In genomic region chr12:92070864-92071445, GRCh38 we compare ENCODE assay signal across 1 cellular context.
A peak's percentile ranks its signal among the peaks of the same experiment; 100 is the strongest.
TF ChIP-seq lines count a peak whose summit lies in the region.

No MANE protein-coding gene starts in this region.

TF ChIP-seq in HepG2, 621 proteins besides CTCF, POLR2A, EP300 and RAD21 (continued from another document and continues in another):
- no peak for TF ChIP-seq TCF12 (IDR thresholded peaks at IDR 0.05)
- no peak for TF ChIP-seq TCF12 (CRISPR knock-in tag; IDR thresholded peaks at IDR 0.05)
- TF ChIP-seq, protein P1, sequence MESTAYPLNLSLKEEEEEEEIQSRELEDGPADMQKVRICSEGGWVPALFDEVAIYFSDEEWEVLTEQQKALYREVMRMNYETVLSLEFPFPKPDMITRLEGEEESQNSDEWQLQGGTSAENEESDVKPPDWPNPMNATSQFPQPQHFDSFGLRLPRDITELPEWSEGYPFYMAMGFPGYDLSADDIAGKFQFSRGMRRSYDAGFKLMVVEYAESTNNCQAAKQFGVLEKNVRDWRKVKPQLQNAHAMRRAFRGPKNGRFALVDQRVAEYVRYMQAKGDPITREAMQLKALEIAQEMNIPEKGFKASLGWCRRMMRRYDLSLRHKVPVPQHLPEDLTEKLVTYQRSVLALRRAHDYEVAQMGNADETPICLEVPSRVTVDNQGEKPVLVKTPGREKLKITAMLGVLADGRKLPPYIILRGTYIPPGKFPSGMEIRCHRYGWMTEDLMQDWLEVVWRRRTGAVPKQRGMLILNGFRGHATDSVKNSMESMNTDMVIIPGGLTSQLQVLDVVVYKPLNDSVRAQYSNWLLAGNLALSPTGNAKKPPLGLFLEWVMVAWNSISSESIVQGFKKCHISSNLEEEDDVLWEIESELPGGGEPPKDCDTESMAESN (CRISPR knock-in tag; conservative IDR thresholded peaks at IDR 0.05) = peak; percentile 76
- no peak for TF ChIP-seq HNRNPLL (IDR thresholded peaks at IDR 0.05; ENCODE audit: low read depth, low read length, poor library complexity, severe bottlenecking)
- TF ChIP-seq MEIS1 (CRISPR knock-in tag; IDR thresholded peaks at IDR 0.05; ENCODE audit: borderline replicate concordance) = peak; percentile 60; the same call in 1 of the 2 replicates
- peak; percentile 93 for TF ChIP-seq ELF3 (CRISPR knock-in tag; IDR thresholded peaks at IDR 0.05)
- TF ChIP-seq ZNF101 (CRISPR knock-in tag; IDR thresholded peaks at IDR 0.05; ENCODE audit: borderline replicate concordance, low read depth) = 0 out of 2 replicates have a peak, but pooled peaks have one; percentile 17
- peak; percentile 80; the same call in 1 of the 2 replicates for TF ChIP-seq CHD4 (IDR thresholded peaks at IDR 0.05; ENCODE audit: borderline replicate concordance, low read length)
- TF ChIP-seq HNF1B (CRISPR knock-in tag; IDR thresholded peaks at IDR 0.05) = peak; percentile 92
- peak; percentile 99 for TF ChIP-seq HNF4A (CRISPR knock-in tag; IDR thresholded peaks at IDR 0.05)
- no peak for TF ChIP-seq POLR2AphosphoS2 (IDR thresholded peaks at IDR 0.05; ENCODE audit: low read depth, low read length)
- no peak for TF ChIP-seq SRSF4 (IDR thresholded peaks at IDR 0.05; ENCODE audit: low read depth, low read length, poor library complexity, severe bottlenecking)
- TF ChIP-seq RCOR2 (CRISPR knock-in tag; IDR thresholded peaks at IDR 0.05) = peak; percentile 94
- TF ChIP-seq ZNF484 (CRISPR knock-in tag; IDR thresholded peaks at IDR 0.05; ENCODE audit: borderline replicate concordance, low read depth) = no peak
- TF ChIP-seq PHF20 (CRISPR knock-in tag; IDR thresholded peaks at IDR 0.05) = no peak
- TF ChIP-seq STAG1 (CRISPR knock-in tag; IDR thresholded peaks at IDR 0.05) = peak; percentile 20; the same call in 1 of the 2 replicates
- TF ChIP-seq ZNF350 (CRISPR knock-in tag; IDR thresholded peaks at IDR 0.05; ENCODE audit: borderline replicate concordance, low read depth) = no peak
- peak; percentile 99 for TF ChIP-seq CEBPB (IDR thresholded peaks at IDR 0.05; ENCODE audit: borderline replicate concordance, low read depth, low read length)
- TF ChIP-seq FLYWCH1 (CRISPR knock-in tag; IDR thresholded peaks at IDR 0.05) = no peak
- TF ChIP-seq ZBTB7A (CRISPR knock-in tag; IDR thresholded peaks at IDR 0.05) = no peak
- TF ChIP-seq THAP7 (CRISPR knock-in tag; IDR thresholded peaks at IDR 0.05) = no peak
- TF ChIP-seq CBX1 (IDR thresholded peaks at IDR 0.05; ENCODE audit: low read depth) = no peak
- TF ChIP-seq ZNF766 (CRISPR knock-in tag; IDR thresholded peaks at IDR 0.05; ENCODE audit: borderline replicate concordance) = no peak
- peak; percentile 43; the same call in 1 of the 2 replicates for TF ChIP-seq NR2C2 (CRISPR knock-in tag; IDR thresholded peaks at IDR 0.05; ENCODE audit: borderline replicate concordance)
- no peak for TF ChIP-seq SMYD3 (CRISPR knock-in tag; IDR thresholded peaks at IDR 0.05)
- peak; percentile 68 for TF ChIP-seq GATAD1 (CRISPR knock-in tag; IDR thresholded peaks at IDR 0.05)
- TF ChIP-seq TBL1XR1 (IDR thresholded peaks at IDR 0.05; ENCODE audit: borderline replicate concordance, low read length, partially characterized antibody) = peak; percentile 85
- peak; percentile 88 for TF ChIP-seq IRF2 (CRISPR knock-in tag; IDR thresholded peaks at IDR 0.05)
- TF ChIP-seq GZF1 (CRISPR knock-in tag; IDR thresholded peaks at IDR 0.05) = no peak
- TF ChIP-seq HOXA7 (CRISPR knock-in tag; IDR thresholded peaks at IDR 0.05) = no peak
- TF ChIP-seq ZNF264 (CRISPR knock-in tag; IDR thresholded peaks at IDR 0.05) = peak; percentile 79
- TF ChIP-seq ZNF670 (CRISPR knock-in tag; IDR thresholded peaks at IDR 0.05; ENCODE audit: borderline replicate concordance) = peak; percentile 67; the same call in 1 of the 2 replicates
- no peak for TF ChIP-seq ARHGAP35 (CRISPR knock-in tag; IDR thresholded peaks at IDR 0.05; ENCODE audit: borderline replicate concordance)
- TF ChIP-seq, protein P2, sequence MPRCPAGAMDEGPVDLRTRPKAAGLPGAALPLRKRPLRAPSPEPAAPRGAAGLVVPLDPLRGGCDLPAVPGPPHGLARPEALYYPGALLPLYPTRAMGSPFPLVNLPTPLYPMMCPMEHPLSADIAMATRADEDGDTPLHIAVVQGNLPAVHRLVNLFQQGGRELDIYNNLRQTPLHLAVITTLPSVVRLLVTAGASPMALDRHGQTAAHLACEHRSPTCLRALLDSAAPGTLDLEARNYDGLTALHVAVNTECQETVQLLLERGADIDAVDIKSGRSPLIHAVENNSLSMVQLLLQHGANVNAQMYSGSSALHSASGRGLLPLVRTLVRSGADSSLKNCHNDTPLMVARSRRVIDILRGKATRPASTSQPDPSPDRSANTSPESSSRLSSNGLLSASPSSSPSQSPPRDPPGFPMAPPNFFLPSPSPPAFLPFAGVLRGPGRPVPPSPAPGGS (CRISPR knock-in tag; IDR thresholded peaks at IDR 0.05) = no peak
- no peak for TF ChIP-seq ZNF703 (CRISPR knock-in tag; IDR thresholded peaks at IDR 0.05; ENCODE audit: borderline replicate concordance)
- no peak for TF ChIP-seq GPBP1L1 (CRISPR knock-in tag; IDR thresholded peaks at IDR 0.05)
- TF ChIP-seq MAFK (conservative IDR thresholded peaks at IDR 0.05 in 1 of 2, IDR thresholded peaks at IDR 0.05 in 1 of 2; ENCODE audit: low read length in 2 of 2) = peak in 1 of 2 experiments; percentile 26; a peak in 2 of 4 replicates
- TF ChIP-seq ZFP1 (CRISPR knock-in tag; IDR thresholded peaks at IDR 0.05) = peak; percentile 92; the same call in 1 of the 2 replicates
- TF ChIP-seq MAFG (CRISPR knock-in tag; IDR thresholded peaks at IDR 0.05) = no peak
- TF ChIP-seq ZC3H13 (CRISPR knock-in tag; IDR thresholded peaks at IDR 0.05) = no peak
- TF ChIP-seq, protein P3, sequence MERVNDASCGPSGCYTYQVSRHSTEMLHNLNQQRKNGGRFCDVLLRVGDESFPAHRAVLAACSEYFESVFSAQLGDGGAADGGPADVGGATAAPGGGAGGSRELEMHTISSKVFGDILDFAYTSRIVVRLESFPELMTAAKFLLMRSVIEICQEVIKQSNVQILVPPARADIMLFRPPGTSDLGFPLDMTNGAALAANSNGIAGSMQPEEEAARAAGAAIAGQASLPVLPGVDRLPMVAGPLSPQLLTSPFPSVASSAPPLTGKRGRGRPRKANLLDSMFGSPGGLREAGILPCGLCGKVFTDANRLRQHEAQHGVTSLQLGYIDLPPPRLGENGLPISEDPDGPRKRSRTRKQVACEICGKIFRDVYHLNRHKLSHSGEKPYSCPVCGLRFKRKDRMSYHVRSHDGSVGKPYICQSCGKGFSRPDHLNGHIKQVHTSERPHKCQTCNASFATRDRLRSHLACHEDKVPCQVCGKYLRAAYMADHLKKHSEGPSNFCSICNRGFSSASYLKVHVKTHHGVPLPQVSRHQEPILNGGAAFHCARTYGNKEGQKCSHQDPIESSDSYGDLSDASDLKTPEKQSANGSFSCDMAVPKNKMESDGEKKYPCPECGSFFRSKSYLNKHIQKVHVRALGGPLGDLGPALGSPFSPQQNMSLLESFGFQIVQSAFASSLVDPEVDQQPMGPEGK (CRISPR knock-in tag; IDR thresholded peaks at IDR 0.05) = peak; percentile 65
- TF ChIP-seq, protein P4, sequence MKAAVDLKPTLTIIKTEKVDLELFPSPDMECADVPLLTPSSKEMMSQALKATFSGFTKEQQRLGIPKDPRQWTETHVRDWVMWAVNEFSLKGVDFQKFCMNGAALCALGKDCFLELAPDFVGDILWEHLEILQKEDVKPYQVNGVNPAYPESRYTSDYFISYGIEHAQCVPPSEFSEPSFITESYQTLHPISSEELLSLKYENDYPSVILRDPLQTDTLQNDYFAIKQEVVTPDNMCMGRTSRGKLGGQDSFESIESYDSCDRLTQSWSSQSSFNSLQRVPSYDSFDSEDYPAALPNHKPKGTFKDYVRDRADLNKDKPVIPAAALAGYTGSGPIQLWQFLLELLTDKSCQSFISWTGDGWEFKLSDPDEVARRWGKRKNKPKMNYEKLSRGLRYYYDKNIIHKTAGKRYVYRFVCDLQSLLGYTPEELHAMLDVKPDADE (CRISPR knock-in tag; IDR thresholded peaks at IDR 0.05) = no peak
- TF ChIP-seq AHR (CRISPR knock-in tag; IDR thresholded peaks at IDR 0.05) = no peak; the same call in 1 of the 2 replicates
- TF ChIP-seq, protein P5, sequence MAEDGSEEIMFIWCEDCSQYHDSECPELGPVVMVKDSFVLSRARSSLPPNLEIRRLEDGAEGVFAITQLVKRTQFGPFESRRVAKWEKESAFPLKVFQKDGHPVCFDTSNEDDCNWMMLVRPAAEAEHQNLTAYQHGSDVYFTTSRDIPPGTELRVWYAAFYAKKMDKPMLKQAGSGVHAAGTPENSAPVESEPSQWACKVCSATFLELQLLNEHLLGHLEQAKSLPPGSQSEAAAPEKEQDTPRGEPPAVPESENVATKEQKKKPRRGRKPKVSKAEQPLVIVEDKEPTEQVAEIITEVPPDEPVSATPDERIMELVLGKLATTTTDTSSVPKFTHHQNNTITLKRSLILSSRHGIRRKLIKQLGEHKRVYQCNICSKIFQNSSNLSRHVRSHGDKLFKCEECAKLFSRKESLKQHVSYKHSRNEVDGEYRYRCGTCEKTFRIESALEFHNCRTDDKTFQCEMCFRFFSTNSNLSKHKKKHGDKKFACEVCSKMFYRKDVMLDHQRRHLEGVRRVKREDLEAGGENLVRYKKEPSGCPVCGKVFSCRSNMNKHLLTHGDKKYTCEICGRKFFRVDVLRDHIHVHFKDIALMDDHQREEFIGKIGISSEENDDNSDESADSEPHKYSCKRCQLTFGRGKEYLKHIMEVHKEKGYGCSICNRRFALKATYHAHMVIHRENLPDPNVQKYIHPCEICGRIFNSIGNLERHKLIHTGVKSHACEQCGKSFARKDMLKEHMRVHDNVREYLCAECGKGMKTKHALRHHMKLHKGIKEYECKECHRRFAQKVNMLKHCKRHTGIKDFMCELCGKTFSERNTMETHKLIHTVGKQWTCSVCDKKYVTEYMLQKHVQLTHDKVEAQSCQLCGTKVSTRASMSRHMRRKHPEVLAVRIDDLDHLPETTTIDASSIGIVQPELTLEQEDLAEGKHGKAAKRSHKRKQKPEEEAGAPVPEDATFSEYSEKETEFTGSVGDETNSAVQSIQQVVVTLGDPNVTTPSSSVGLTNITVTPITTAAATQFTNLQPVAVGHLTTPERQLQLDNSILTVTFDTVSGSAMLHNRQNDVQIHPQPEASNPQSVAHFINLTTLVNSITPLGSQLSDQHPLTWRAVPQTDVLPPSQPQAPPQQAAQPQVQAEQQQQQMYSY (CRISPR knock-in tag; IDR thresholded peaks at IDR 0.05) = no peak
- peak; percentile 73; the same call in 1 of the 2 replicates for TF ChIP-seq ZNF12 (CRISPR knock-in tag; IDR thresholded peaks at IDR 0.05)
- TF ChIP-seq ZNF232 (CRISPR knock-in tag; IDR thresholded peaks at IDR 0.05; ENCODE audit: borderline replicate concordance) = 0 out of 2 replicates have a peak, but pooled peaks have one; percentile 37
- TF ChIP-seq ZHX1 (CRISPR knock-in tag; IDR thresholded peaks at IDR 0.05; ENCODE audit: low read depth) = 0 out of 2 replicates have a peak, but pooled peaks have one; percentile 54
- peak; percentile 99 for TF ChIP-seq GATAD2A (CRISPR knock-in tag; IDR thresholded peaks at IDR 0.05)
- TF ChIP-seq DRAP1 (CRISPR knock-in tag; IDR thresholded peaks at IDR 0.05) = peak; percentile 69
